32 cellular contexts compared by ENCODE assay signal in genomic region chr10:84200537-84201243, GRCh38. TPM values are rescaled to one million over a fixed set of nuclear protein-coding genes. Genes with fewer than 3 reads are reported as not detected.
"Had no signal": no experiment of that assay in that cellular context is flagged by ENCODE, and none has a peak within 500 bp of the region (broad histone marks: within the 10 kb centered on the region; RNA-seq: fewer than 3 reads in every experiment).

No MANE protein-coding gene starts in this region.

- H3K36me3 ChIP-seq: left ventricle myocardium inferior, tibial artery had no signal

- H3K9me3 Mint-ChIP-seq: activated naive CD4-positive, alpha-beta T cell treated with anti-CD3 and anti-CD28 coated beads, Interleukin-2, amount 50 U/mL, for 72 hours; activated T-helper 17 cell treated with anti-CD3 and anti-CD28 coated beads, Interleukin-2, amount 50 U/mL, for 72 hours; brain; dendritic cell treated with granulocyte-macrophage colony-stimulating factor and Interleukin-4, amounts not matched to agents 40 ng/mL and 50 ng/mL, for 4 days; mesothelial cell of epicardium; stimulated activated naive CD8-positive, alpha-beta T cell treated with anti-CD3 and anti-CD28 coated beads, Interleukin-15, Interleukin-2, amounts not matched to agents 100 ng/mL and 50 ng/mL, for 24 hours had no signal

- ATAC-seq: activated CD4-positive, CD25-positive, alpha-beta regulatory T cell treated with anti-CD3 and anti-CD28 coated beads, Interleukin-2, amount 50 U/mL, for 24 hours; activated CD8-positive, alpha-beta T cell treated with anti-CD3 and anti-CD28 coated beads, Interleukin-2, amount 10 ng/mL, durations not matched to agents 7 days and 5 days; activated naive CD4-positive, alpha-beta T cell treated with anti-CD3 and anti-CD28 coated beads, Interleukin-2, amount 50 U/mL, for 72 hours; activated T-helper 17 cell treated with anti-CD3 and anti-CD28 coated beads, Interleukin-2, amount 50 U/mL, for 72 hours; foreskin keratinocyte; sciatic nerve had no signal

- H3K9me3 ChIP-seq: left ventricle myocardium inferior, tibial artery had no signal

- H3K4me1 Mint-ChIP-seq: activated T-helper 17 cell treated with anti-CD3 and anti-CD28 coated beads, Interleukin-2, amount 50 U/mL, for 72 hours; mesothelial cell of epicardium had no signal

- H3K27ac Mint-ChIP-seq: activated CD8-positive, alpha-beta T cell treated with anti-CD3 and anti-CD28 coated beads, Interleukin-2, amount 10 ng/mL, durations not matched to agents 7 days and 5 days; activated T-helper 17 cell treated with anti-CD3 and anti-CD28 coated beads, Interleukin-2, amount 50 U/mL, for 72 hours; brain; dendritic cell treated with granulocyte-macrophage colony-stimulating factor and Interleukin-4, amounts not matched to agents 40 ng/mL and 50 ng/mL, for 4 days; mesothelial cell of epicardium; stimulated activated naive CD8-positive, alpha-beta T cell treated with anti-CD3 and anti-CD28 coated beads, Interleukin-15, Interleukin-2, amounts not matched to agents 100 ng/mL and 50 ng/mL, for 24 hours had no signal

- H3K4me3 Mint-ChIP-seq: activated CD8-positive, alpha-beta T cell treated with anti-CD3 and anti-CD28 coated beads, Interleukin-2, amount 10 ng/mL, durations not matched to agents 7 days and 5 days; activated T-helper 17 cell treated with anti-CD3 and anti-CD28 coated beads, Interleukin-2, amount 50 U/mL, for 72 hours; brain; dendritic cell treated with granulocyte-macrophage colony-stimulating factor and Interleukin-4, amounts not matched to agents 40 ng/mL and 50 ng/mL, for 4 days; mesothelial cell of epicardium; stimulated activated naive CD8-positive, alpha-beta T cell treated with anti-CD3 and anti-CD28 coated beads, Interleukin-15, Interleukin-2, amounts not matched to agents 100 ng/mL and 50 ng/mL, for 24 hours had no signal

- DNase-seq: activated CD4-positive, alpha-beta T cell treated with anti-CD3 and anti-CD28 coated beads, Interleukin-2, amount 50 U/mL, for 1 hour; activated CD8-positive, alpha-beta T cell treated with anti-CD3 and anti-CD28 coated beads, Interleukin-2, amount 10 ng/mL, durations not matched to agents 7 days and 5 days; activated T-cell treated with anti-CD3 and anti-CD28 coated beads, Interleukin-2, amount 50 U/mL, for 1 hour; effector CD8-positive, alpha-beta T cell; foreskin keratinocyte; kidney glomerular epithelial cell; left ventricle myocardium inferior; mammary epithelial cell; nucleus accumbens; stimulated activated CD4-positive, alpha-beta T cell treated with anti-CD3 and anti-CD28 coated beads, Interleukin-4, amount 100 ng/mL, for 4 hours; T-helper 9 cell; tibial artery had no signal

- H3K4me3 ChIP-seq: hepatocyte, left ventricle myocardium inferior, tibial artery had no signal

- H3K4me1 ChIP-seq: foreskin keratinocyte, tibial artery had no signal

- H3K27ac ChIP-seq: foreskin keratinocyte, hepatocyte, left ventricle myocardium inferior, parathyroid adenoma, tibial artery, VCaP had no signal

RNA-seq across cellular contexts. Expression of gene CDHR1, which starts 6.4 kb away (rescaled TPM):
- polyA plus RNA-seq: aorta, hepatocyte had no signal

RNA-seq across cellular contexts. Expression of gene LRIT2, which starts 24.7 kb away (rescaled TPM):
- total RNA-seq: activated CD8-positive, alpha-beta T cell treated with anti-CD3 and anti-CD28 coated beads, Interleukin-2, amount 10 ng/mL, durations not matched to agents 7 days and 5 days; activated naive CD4-positive, alpha-beta T cell treated with anti-CD3 and anti-CD28 coated beads, Interleukin-2, amount 50 U/mL, for 72 hours; activated T-helper 17 cell treated with anti-CD3 and anti-CD28 coated beads, Interleukin-2, amount 50 U/mL, for 72 hours; aorta; cardiac septum; chondrocyte; foreskin keratinocyte; glomerular endothelial cell; hepatocyte; left ventricle myocardium inferior; mammary epithelial cell; mesothelial cell of epicardium; myocyte; sciatic nerve; T-helper 1 cell treated with Interleukin-12 subunit alpha and Interleukin-12 subunit beta and Interleukin-4 antibody, amounts not matched to agents 30 ng/mL and 1 ng/mL, for 36 hours had no signal
- polyA plus RNA-seq: adipose tissue, aorta, esophagus, foreskin keratinocyte, hepatocyte, mammary epithelial cell, neural cell had no signal

RNA-seq across cellular contexts. Expression of gene GPR15LG, which starts 27.1 kb away (rescaled TPM):
- total RNA-seq: activated CD8-positive, alpha-beta T cell treated with anti-CD3 and anti-CD28 coated beads, Interleukin-2, amount 10 ng/mL, durations not matched to agents 7 days and 5 days; activated naive CD4-positive, alpha-beta T cell treated with anti-CD3 and anti-CD28 coated beads, Interleukin-2, amount 50 U/mL, for 72 hours; activated T-helper 17 cell treated with anti-CD3 and anti-CD28 coated beads, Interleukin-2, amount 50 U/mL, for 72 hours; aorta; cardiac septum; chondrocyte; glomerular endothelial cell; left ventricle myocardium inferior; mesothelial cell of epicardium; myocyte; sciatic nerve; T-helper 1 cell treated with Interleukin-12 subunit alpha and Interleukin-12 subunit beta and Interleukin-4 antibody, amounts not matched to agents 30 ng/mL and 1 ng/mL, for 36 hours had no signal
- polyA plus RNA-seq: foreskin keratinocyte, mammary epithelial cell, neural cell had no signal

RNA-seq across cellular contexts. Expression of gene LRIT1, which starts 40.7 kb away (rescaled TPM):
- total RNA-seq: activated CD8-positive, alpha-beta T cell treated with anti-CD3 and anti-CD28 coated beads, Interleukin-2, amount 10 ng/mL, durations not matched to agents 7 days and 5 days; activated naive CD4-positive, alpha-beta T cell treated with anti-CD3 and anti-CD28 coated beads, Interleukin-2, amount 50 U/mL, for 72 hours; activated T-helper 17 cell treated with anti-CD3 and anti-CD28 coated beads, Interleukin-2, amount 50 U/mL, for 72 hours; aorta; cardiac septum; chondrocyte; foreskin keratinocyte; glomerular endothelial cell; hepatocyte; left ventricle myocardium inferior; mammary epithelial cell; mesothelial cell of epicardium; sciatic nerve; T-helper 1 cell treated with Interleukin-12 subunit alpha and Interleukin-12 subunit beta and Interleukin-4 antibody, amounts not matched to agents 30 ng/mL and 1 ng/mL, for 36 hours had no signal
- polyA plus RNA-seq: adipose tissue, aorta, esophagus, foreskin keratinocyte, hepatocyte, mammary epithelial cell, neural cell had no signal

RNA-seq across cellular contexts. Expression of gene RGR, which starts 44.2 kb away (rescaled TPM):
- total RNA-seq: activated CD8-positive, alpha-beta T cell treated with anti-CD3 and anti-CD28 coated beads, Interleukin-2, amount 10 ng/mL, durations not matched to agents 7 days and 5 days; activated naive CD4-positive, alpha-beta T cell treated with anti-CD3 and anti-CD28 coated beads, Interleukin-2, amount 50 U/mL, for 72 hours; activated T-helper 17 cell treated with anti-CD3 and anti-CD28 coated beads, Interleukin-2, amount 50 U/mL, for 72 hours; aorta; cardiac septum; chondrocyte; foreskin keratinocyte; glomerular endothelial cell; hepatocyte; mammary epithelial cell; mesothelial cell of epicardium; T-helper 1 cell treated with Interleukin-12 subunit alpha and Interleukin-12 subunit beta and Interleukin-4 antibody, amounts not matched to agents 30 ng/mL and 1 ng/mL, for 36 hours had no signal
- polyA plus RNA-seq: aorta, foreskin keratinocyte, hepatocyte, mammary epithelial cell, neural cell had no signal
